Comparison of ENCODE assay signal across 17 cellular contexts in the genomic region with DNA sequence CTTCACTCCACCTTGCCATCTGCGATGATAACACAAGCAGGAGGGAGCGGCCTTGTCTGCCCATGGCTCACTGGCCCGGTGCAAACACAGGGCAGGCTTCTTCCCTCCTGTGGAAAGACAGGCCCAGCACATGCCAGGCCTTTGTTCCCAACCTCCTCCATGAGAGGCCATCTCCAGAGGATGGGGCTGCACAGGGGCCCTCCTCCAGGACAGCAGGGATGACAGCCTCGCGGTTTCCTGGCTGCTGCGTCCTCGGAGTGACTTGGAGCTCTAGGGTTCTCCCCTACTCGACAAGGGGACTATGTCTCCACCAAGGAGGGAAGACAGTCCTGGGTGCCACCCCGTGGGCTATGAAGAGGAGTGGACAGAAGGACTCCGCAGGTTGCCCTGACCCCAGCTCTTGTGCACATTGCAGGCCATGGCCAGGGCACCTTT. TPM values are rescaled to one million over a fixed set of nuclear protein-coding genes. Genes with fewer than 3 reads are reported as not detected.
DNase-seq lines count a peak whose midpoint lies in the region; ATAC-seq and TF ChIP-seq lines count a peak whose summit lies in the region.
"Had no signal": no experiment of that assay in that cellular context is flagged by ENCODE, and none has a peak within 500 bp of the region (broad histone marks: within the 10 kb centered on the region; RNA-seq: fewer than 3 reads in every experiment).

No MANE protein-coding gene starts in this region.

- CTCF ChIA-PET in RWPE1 (lab: Yijun Ruan, JAX): no interaction called here

- POLR2A ChIA-PET in RWPE1 (lab: Yijun Ruan, JAX; ENCODE audit: low non-redundant PET): no interaction called here

- H2AFZ ChIP-seq in neuronal stem cell (ENCODE audit: low read length): peak overlapping the region; percentile 19

- no peaks in the 10 kb centered on the region for H3K4me1 ChIP-seq in neuronal stem cell (ENCODE audit: control insufficient read depth in 2 of 2, insufficient read depth in 1 of 2, low read depth in 1 of 2, low read length in 2 of 2)
- H3K4me1 ChIP-seq in suprapubic skin: no peaks in the 10 kb centered on the region
- H3K4me1 ChIP-seq: A549, BE2C had no signal

- no peak overlapping the region for H2AK5ac ChIP-seq in neuronal stem cell (ENCODE audit: low read depth, low read length)

- H2BK12ac ChIP-seq in neuronal stem cell (ENCODE audit: low read length): no peak overlapping the region

- intact Hi-C loops in Right ventricle myocardium superior (cut with DNase I): no loop called here

- H3K9me3 ChIP-seq in neuronal stem cell (replicated peaks in 1 of 2; ENCODE audit: control insufficient read depth in 2 of 2, insufficient read depth in 1 of 2, low read depth in 1 of 2, low read length in 2 of 2) (peaks cover 6 to 10% of the 10 kb centered on the region in 2 donors), suprapubic skin (no peaks in the 10 kb centered on the region)
- H3K9me3 ChIP-seq: A549, BE2C had no signal

- no peak overlapping the region for H2BK5ac ChIP-seq in neuronal stem cell (ENCODE audit: low read length)

- no peak overlapping the region for H4K91ac ChIP-seq in neuronal stem cell (ENCODE audit: low read depth, low read length, poor library complexity)

- H3K23ac ChIP-seq in neuronal stem cell (ENCODE audit: low read depth, low read length, poor library complexity): no peak overlapping the region

- H3K4me2 ChIP-seq in neuronal stem cell (ENCODE audit: insufficient read depth, low read length, poor library complexity, severe bottlenecking): no peak overlapping the region
- H3K4me2 ChIP-seq: A549 had no signal

- no peak for TF ChIP-seq EP300 in suprapubic skin (IDR thresholded peaks at IDR 0.05)

- no peak overlapping the region for H3K4ac ChIP-seq in neuronal stem cell (ENCODE audit: low read length)

- ATAC-seq in Right ventricle myocardium superior (ENCODE audit: poor library complexity): no peak
- ATAC-seq: CD8-positive, alpha-beta T cell had no signal

- H3K9ac ChIP-seq in neuronal stem cell (ENCODE audit: low read depth, low read length, poor library complexity): no peak overlapping the region

- no peak overlapping the region for H2BK120ac ChIP-seq in neuronal stem cell (ENCODE audit: low read depth, low read length)

- no peak overlapping the region for H4K8ac ChIP-seq in neuronal stem cell (ENCODE audit: low read depth, low read length)

- H2BK15ac ChIP-seq in neuronal stem cell (ENCODE audit: low read length): peak overlapping the region; percentile 49

- no peak overlapping the region for H3K18ac ChIP-seq in neuronal stem cell (ENCODE audit: low read length)

- H3K36me3 ChIP-seq in neuronal stem cell (replicated peaks in 1 of 2; ENCODE audit: control insufficient read depth in 2 of 2, insufficient read depth in 2 of 2, low read length in 2 of 2) (no peaks in the 10 kb centered on the region), suprapubic skin (no peaks in the 10 kb centered on the region)
- H3K36me3 ChIP-seq: BE2C had no signal

- no peak for TF ChIP-seq POLR2A in suprapubic skin (IDR thresholded peaks at IDR 0.05)

- no CpG with 5 or more reads among the region's 10 CpGs for WGBS in neuronal stem cell (ENCODE audit: extremely low coverage in 2 of 2, insufficient read length in 2 of 2, insufficient replicate concordance in 1 of 2), 2 donors
- WGBS in suprapubic skin: 96% methylated on average over 3 of the region's 10 CpGs

- H3K27ac ChIP-seq in RWPE1: peak overlapping the region; percentile 5; the same call in 1 of the 2 replicates
- no peak overlapping the region for H3K27ac ChIP-seq in neuronal stem cell (replicated peaks; ENCODE audit: low read length)
- no peak overlapping the region for H3K27ac ChIP-seq in suprapubic skin
- H3K27ac ChIP-seq: A549, C4-2B, HL-60 had no signal

- H3K79me1 ChIP-seq in neuronal stem cell (ENCODE audit: low read depth, low read length): no peaks in the 10 kb centered on the region

- H3K27me3 ChIP-seq in neuronal stem cell (ENCODE audit: control insufficient read depth in 3 of 3, insufficient read depth in 3 of 3, low read depth in 1 of 3, low read length in 3 of 3) (no peaks in the 10 kb centered on the region), suprapubic skin (peaks cover 4% of the 10 kb centered on the region)
- H3K27me3 ChIP-seq: BE2C had no signal

- no peak overlapping the region for H3K14ac ChIP-seq in neuronal stem cell (ENCODE audit: low read length)

- no peak overlapping the region for H3K4me3 ChIP-seq in neuronal stem cell (ENCODE audit: low read length in 2 of 2)
- H3K4me3 ChIP-seq in suprapubic skin: no peak overlapping the region
- H3K4me3 ChIP-seq: A549 had no signal

- DNase-seq in RWPE1 (ENCODE audit: low spot score) (no peak), islet precursor cell (peak; percentile 24), neuronal stem cell (ENCODE audit: low spot score) (no peak), suprapubic skin (ENCODE audit: low spot score in 2 of 2) (peak; percentile 38 to 65), Right ventricle myocardium superior (no peak), NOMO-1 treated with dmso at 0.1 percent for 144 hours (lab: John Stamatoyannopoulos, UW; ENCODE audit: unreplicated experiment) (no peak), NCI-H524 (lab: John Stamatoyannopoulos, UW) (no peak)
- DNase-seq: BE2C; CD8-positive, alpha-beta T cell; COR-L47; DMS53; GF-D8; IMR-90 had no signal

- no peak for TF ChIP-seq CTCF in RWPE1 (conservative IDR thresholded peaks at IDR 0.05; ENCODE audit: low read depth)
- no peak for TF ChIP-seq CTCF in suprapubic skin (IDR thresholded peaks at IDR 0.05)

RNA-seq across cellular contexts. Expression of gene RNF212, which starts 21.8 kb away (rescaled TPM):
- 5.1 TPM for polyA plus RNA-seq in neuronal stem cell (2013, experiment 1 of 2)
- polyA plus RNA-seq in neuronal stem cell (2013, experiment 2 of 2): 5.5 TPM
- total RNA-seq in suprapubic skin: 10 to 100 TPM in 1 of 4 donors, 1 to 10 TPM in 3; 2.4 to 16.5 (median 4.4) TPM
- 0.30 TPM for total RNA-seq in Right ventricle myocardium superior
- total RNA-seq: H4 had no signal

Comparison
In these comparisons a context has a peak if more than half of its experiments do, and no peak if none do; other contexts are left out.
1. DNase-seq: peak in islet precursor cell (single experiment) and suprapubic skin (2 of 2); none in RWPE1 (single experiment), neuronal stem cell (single experiment), Right ventricle myocardium superior (single experiment), NOMO-1 treated with dmso at 0.1 percent for 144 hours (single experiment) and NCI-H524 (0 of 2).